9 cellular contexts compared by ENCODE assay signal in the genomic region with DNA sequence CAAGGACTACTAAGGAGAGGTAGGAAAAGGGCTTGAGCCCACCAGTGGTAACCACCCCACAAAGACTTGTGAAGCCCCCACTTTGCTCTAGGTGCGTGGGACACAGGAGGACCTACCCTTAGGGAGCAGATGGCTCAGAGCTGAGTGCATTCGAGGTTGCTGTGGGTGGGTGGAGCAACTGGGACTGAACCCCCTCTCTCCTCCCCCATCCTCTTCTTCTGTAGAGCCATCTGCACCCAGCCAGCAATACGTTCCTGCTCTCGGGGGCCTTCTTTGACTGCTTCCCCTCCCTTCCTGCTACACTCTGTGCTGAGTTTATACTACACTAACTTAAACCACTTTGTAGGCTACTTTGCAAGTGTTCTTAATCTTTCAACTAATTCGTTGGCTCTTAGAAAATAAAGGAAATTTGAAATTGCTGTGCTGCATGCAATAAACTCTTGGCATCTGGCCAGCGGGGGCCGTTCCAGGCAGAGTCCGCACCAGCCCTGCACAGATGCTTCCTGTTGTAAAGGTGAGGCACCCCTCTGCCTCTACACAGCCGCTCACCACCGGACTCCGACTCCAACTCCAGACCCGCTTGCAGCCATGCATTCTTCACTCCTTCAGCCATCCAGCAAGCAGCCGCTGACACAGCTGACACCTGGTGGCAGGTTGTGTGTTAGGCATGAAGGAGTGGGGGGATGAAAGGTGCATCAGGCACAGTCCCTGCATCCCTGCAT. TPM values are rescaled to one million over a fixed set of nuclear protein-coding genes. Genes with fewer than 3 reads are reported as not detected.
A peak's percentile ranks its signal among the peaks of the same experiment; 100 is the strongest.
DNase-seq lines count a peak whose midpoint lies in the region; ATAC-seq and TF ChIP-seq lines count a peak whose summit lies in the region.
"Had no signal": no experiment of that assay in that cellular context is flagged by ENCODE, and none has a peak within 500 bp of the region (broad histone marks: within the 10 kb centered on the region; RNA-seq: fewer than 3 reads in every experiment).

No MANE protein-coding gene starts in this region.

- H3K4me3 Mint-ChIP-seq in mesothelial cell of epicardium = no peak overlapping the region

- H3K4me3 ChIP-seq in choroid plexus epithelial cell (ENCODE audit: low read depth, low read length) = no peak overlapping the region
- no peak overlapping the region for H3K4me3 ChIP-seq in transverse colon

- no peak overlapping the region for H3K27ac ChIP-seq in transverse colon

- H3K27me3 Mint-ChIP-seq in mesothelial cell of epicardium (ENCODE audit: low read depth) = peaks cover 47% of the 10 kb centered on the region

- no peaks in the 10 kb centered on the region for H3K36me3 Mint-ChIP-seq in mesothelial cell of epicardium

- no peak overlapping the region for H3K27ac Mint-ChIP-seq in mesothelial cell of epicardium

- H3K36me3 ChIP-seq in transverse colon = no peaks in the 10 kb centered on the region

- DNase-seq in ELF-1 (ENCODE audit: low read depth, low spot score) (peak; percentile 86), NAMALWA (ENCODE audit: low spot score) (peak; percentile 68), UCSD-AML1 (lab: John Stamatoyannopoulos, UW; ENCODE audit: unreplicated experiment) (peak; percentile 57), choroid plexus epithelial cell (ENCODE audit: low read depth) (peak; percentile 70), mesothelial cell of epicardium (ENCODE audit: low spot score in 2 of 2, unreplicated experiment in 2 of 2) (peak; percentile 71 to 73), transverse colon (peak; percentile 72)

- H3K9me3 ChIP-seq in transverse colon = no peaks in the 10 kb centered on the region

- TF ChIP-seq CTCF in choroid plexus epithelial cell (conservative IDR thresholded peaks at IDR 0.05; ENCODE audit: low read depth, low read length) (peak; percentile 78), mesothelial cell of epicardium (IDR thresholded peaks at IDR 0.05; ENCODE audit: unreplicated experiment) (peak; percentile 54), transverse colon (IDR thresholded peaks at IDR 0.05) (peak; percentile 31 to 56 (median 43))

- no peaks in the 10 kb centered on the region for H3K9me3 Mint-ChIP-seq in mesothelial cell of epicardium

- intact Hi-C loops in transverse colon (cut with DNase I; ENCODE audit: low total_unique reads) = no loop called here

- H3K27me3 ChIP-seq in transverse colon = peaks cover 30% of the 10 kb centered on the region

- peaks cover 5 to 16% (median 9%) of the 10 kb centered on the region in 4 donors for H3K4me1 ChIP-seq in transverse colon

- ATAC-seq in HG03139 (IDR thresholded peaks at IDR 0.05; ENCODE audit: unreplicated experiment) (no peak), HG03342 (IDR thresholded peaks at IDR 0.05; ENCODE audit: unreplicated experiment) (no peak)

- no peak for TF ChIP-seq POLR2A in transverse colon (IDR thresholded peaks at IDR 0.05)

- no peak for TF ChIP-seq EP300 in transverse colon (IDR thresholded peaks at IDR 0.05; ENCODE audit: low read depth)

- H3K4me1 Mint-ChIP-seq in mesothelial cell of epicardium = peaks cover 50% of the 10 kb centered on the region

- in situ Hi-C loops in transverse colon (cut with MboI; ENCODE audit: low pct_ligation_motif_present in 1 of 4, low pct_unique_long_range_greater_than_20kb in 1 of 4, low sequenced_read_pairs in 3 of 4) = loop anchor here in 1 of 4 donors (10.0 kb wide), 1 partner anchor 197 kb away; no protein-coding TSS in a partner anchor

- 19 to 21% methylated on average over 3 to 13 of the region's 13 CpGs for WGBS in transverse colon (ENCODE audit: low coverage in 1 of 2), 2 donors

RNA-seq across cellular contexts. Expression of a gene that starts 57.2 kb away (rescaled TPM):
- total RNA-seq in mesothelial cell of epicardium = 1.1 to 1.6 TPM (median 1.2 TPM) in 3 replicates
- under 1 TPM in 3 of 4 donors, not detected in 1; 0.16 to 0.75 (median 0.27) TPM for total RNA-seq in transverse colon
- total RNA-seq: T-helper 1 cell treated with Interleukin-12 subunit alpha and Interleukin-12 subunit beta and Interleukin-4 antibody, amounts not matched to agents 30 ng/mL and 1 ng/mL, for 36 hours had no signal
